Comparison of ENCODE assay signal across 1 cellular context in genomic region chr6:44063561-44064059, GRCh38.
A peak's percentile ranks its signal among the peaks of the same experiment; 100 is the strongest.
TF ChIP-seq lines count a peak whose summit lies in the region.

No MANE protein-coding gene starts in this region.

TF ChIP-seq in K562, 482 proteins besides CTCF, POLR2A, EP300 and RAD21 (continued from another document):
- TF ChIP-seq RUNX1 (IDR thresholded peaks at IDR 0.05; ENCODE audit: low read depth) (no peak), GTF2A2 (tag; IDR thresholded peaks at IDR 0.05) (no peak; the same call in 1 of the 2 replicates), AFF4 (CRISPR knock-in tag; IDR thresholded peaks at IDR 0.05) (no peak), ZNF518B (CRISPR knock-in tag; IDR thresholded peaks at IDR 0.05) (no peak), NFXL1 (CRISPR knock-in tag; IDR thresholded peaks at IDR 0.05) (no peak), FOXJ2 (tag; IDR thresholded peaks at IDR 0.05) (no peak), MECOM (CRISPR knock-in tag; IDR thresholded peaks at IDR 0.05) (peak; percentile 17; the same call in 1 of the 2 replicates), MAFK (IDR thresholded peaks at IDR 0.05; ENCODE audit: low read length) (no peak), KDM2B (CRISPR knock-in tag; IDR thresholded peaks at IDR 0.05) (no peak), ZNF583 (CRISPR knock-in tag; IDR thresholded peaks at IDR 0.05) (no peak), E2F5 (CRISPR knock-in tag; IDR thresholded peaks at IDR 0.05) (no peak), STAG1 (CRISPR knock-in tag; IDR thresholded peaks at IDR 0.05; ENCODE audit: borderline replicate concordance) (no peak), KDM1A (IDR thresholded peaks at IDR 0.05) (peak in 1 of 2 experiments; percentile 24; a peak in 1 of 4 replicates), PTRF (tag; IDR thresholded peaks at IDR 0.05) (no peak), MCM3 (IDR thresholded peaks at IDR 0.05) (no peak), ATF2 (CRISPR knock-in tag; IDR thresholded peaks at IDR 0.05) (no peak), NFYB (IDR thresholded peaks at IDR 0.05; ENCODE audit: extremely low read depth, insufficient read length) (no peak), ZNF184 (CRISPR knock-in tag; IDR thresholded peaks at IDR 0.05) (no peak), SRSF9 (IDR thresholded peaks at IDR 0.05; ENCODE audit: borderline replicate concordance, low read depth, low read length) (no peak), FOXO4 (CRISPR knock-in tag; IDR thresholded peaks at IDR 0.05) (no peak)
